ENCODE assay signal across 17 cellular contexts in genomic region chr17:14448816-14449215, GRCh38.
DNase-seq lines count a peak whose midpoint lies in the region; ATAC-seq and TF ChIP-seq lines count a peak whose summit lies in the region.
"Had no signal": no experiment of that assay in that cellular context is flagged by ENCODE, and none has a peak within 500 bp of the region (broad histone marks: within the 10 kb centered on the region; RNA-seq: fewer than 3 reads in every experiment).

No MANE protein-coding gene starts in this region.

- no peak overlapping the region for H2BK120ac ChIP-seq in mesenchymal stem cell (ENCODE audit: low read depth, low read length)

- H3K27ac ChIP-seq in BLaER1 (peak overlapping the region; percentile 85), mesenchymal stem cell (ENCODE audit: low read length, poor library complexity, severe bottlenecking) (no peak overlapping the region)
- H3K27ac ChIP-seq: C4-2B had no signal

- 25% methylated on average over 2 of the region's 2 CpGs for WGBS in mesenchymal stem cell

- no peak overlapping the region for H2BK15ac ChIP-seq in mesenchymal stem cell (ENCODE audit: low read depth, poor library complexity, severe bottlenecking)

- H3K79me1 ChIP-seq in mesenchymal stem cell (replicated peaks; ENCODE audit: low read length, poor library complexity, severe bottlenecking) = no peaks in the 10 kb centered on the region

- TF ChIP-seq CTCF in LNCaP clone FGC (IDR thresholded peaks at IDR 0.05; ENCODE audit: control insufficient read depth, extremely low read depth, insufficient read depth) (no peak), natural killer cell (IDR thresholded peaks at IDR 0.05) (no peak)

- no peak overlapping the region for H4K91ac ChIP-seq in mesenchymal stem cell (ENCODE audit: low read length)

- intact Hi-C loops in natural killer cell (cut with micrococcal nuclease) = no loop called here

- no peak overlapping the region for H2AFZ ChIP-seq in mesenchymal stem cell (ENCODE audit: low read depth, low read length)

- DNase-seq in LNCaP clone FGC (ENCODE audit: low read depth) = peak; percentile 49
- peak; percentile 61 for DNase-seq in mesenchymal stem cell
- DNase-seq in smooth muscle cell of the brain vasculature (ENCODE audit: low read depth, low spot score) = peak; percentile 2
- DNase-seq in natural killer cell = no peak
- no peak for DNase-seq in HT-29 (ENCODE audit: low spot score)
- no peak for DNase-seq in H7
- DNase-seq: 8988T; CD4-positive, alpha-beta T cell; DMS153; DMS79; GDM1; GOT3; HCEC 1CT had no signal

- peak overlapping the region; percentile 38 to 85 for H2BK12ac ChIP-seq in mesenchymal stem cell (ENCODE audit: low read length in 2 of 2)

- no peak for ATAC-seq in natural killer cell
- ATAC-seq: K562 had no signal

- peak overlapping the region; percentile 87 for H3K4me2 ChIP-seq in BLaER1
- no peak overlapping the region for H3K4me2 ChIP-seq in mesenchymal stem cell (ENCODE audit: low read length, poor library complexity, severe bottlenecking)

- no peaks in the 10 kb centered on the region for H3K36me3 Mint-ChIP-seq in natural killer cell

- H3K4me3 Mint-ChIP-seq in natural killer cell = no peak overlapping the region
- H3K4me3 Mint-ChIP-seq: B cell; CD4-positive, alpha-beta T cell had no signal

- H3K4me1 Mint-ChIP-seq in natural killer cell = peaks cover 16 to 18% of the 10 kb centered on the region in 2 donors

- H3K27me3 Mint-ChIP-seq in natural killer cell (ENCODE audit: low read depth in 2 of 2) = peaks cover 7 to 14% of the 10 kb centered on the region in 2 donors
- H3K27me3 Mint-ChIP-seq: CD4-positive, alpha-beta T cell had no signal

- peaks cover 94% of the 10 kb centered on the region for H3K4me1 ChIP-seq in BLaER1
- no peaks in the 10 kb centered on the region for H3K4me1 ChIP-seq in mesenchymal stem cell (ENCODE audit: control insufficient read depth, insufficient read depth, low read depth, low read length)

- H3K9me3 Mint-ChIP-seq in natural killer cell = no peaks in the 10 kb centered on the region
- H3K9me3 Mint-ChIP-seq: CD4-positive, alpha-beta T cell had no signal

- no peaks in the 10 kb centered on the region for H3K36me3 ChIP-seq in BLaER1
- H3K36me3 ChIP-seq in mesenchymal stem cell (ENCODE audit: control insufficient read depth in 1 of 2, insufficient read depth in 2 of 2, low read depth in 1 of 2, low read length in 2 of 2) = no peaks in the 10 kb centered on the region
- H3K36me3 ChIP-seq in H7 (replicated peaks; ENCODE audit: control insufficient read depth, insufficient read depth, low read length) = no peaks in the 10 kb centered on the region

- no peak overlapping the region for H3K23ac ChIP-seq in mesenchymal stem cell (ENCODE audit: low read length in 2 of 2)

- H3K14ac ChIP-seq in mesenchymal stem cell (ENCODE audit: low read length in 2 of 2) = no peak overlapping the region

- H3K9me3 ChIP-seq in BLaER1 (0 out of 2 replicates have a peak, but pooled peaks cover 10% of the 10 kb centered on the region), mesenchymal stem cell (ENCODE audit: control insufficient read depth, low read length) (no peaks in the 10 kb centered on the region)

- no peak overlapping the region for H2AK5ac ChIP-seq in mesenchymal stem cell (ENCODE audit: low read length, severe bottlenecking)

- H3K27me3 ChIP-seq in BLaER1 (no peaks in the 10 kb centered on the region), mesenchymal stem cell (ENCODE audit: control insufficient read depth in 1 of 2, insufficient read depth in 1 of 2, low read length in 2 of 2) (peaks cover 6 to 13% of the 10 kb centered on the region in 2 experiments), H7 (ENCODE audit: control insufficient read depth, insufficient read depth, low read length) (no peaks in the 10 kb centered on the region)

- peak overlapping the region; percentile 19 for H4K8ac ChIP-seq in mesenchymal stem cell (ENCODE audit: low read length)

- H3K4me3 ChIP-seq in BLaER1 (no peak overlapping the region), LNCaP clone FGC (ENCODE audit: low read depth, low read length) (no peak overlapping the region), mesenchymal stem cell (ENCODE audit: insufficient read depth in 1 of 2, low read depth in 1 of 2, low read length in 2 of 2) (no peak overlapping the region), H7 (ENCODE audit: insufficient read depth, low read depth, low read length) (no peak overlapping the region)
- H3K4me3 ChIP-seq: K562 had no signal

- H3K4ac ChIP-seq in mesenchymal stem cell (ENCODE audit: low read depth in 1 of 2, low read length in 2 of 2) = peak overlapping the region in 1 of 2 experiments; percentile 5

- no peak overlapping the region for H2BK5ac ChIP-seq in mesenchymal stem cell (ENCODE audit: low read depth, low read length, poor library complexity, severe bottlenecking)

- peak overlapping the region; percentile 2 to 79 for H3K18ac ChIP-seq in mesenchymal stem cell (ENCODE audit: low read depth in 1 of 2, low read length in 2 of 2)

- H3K27ac Mint-ChIP-seq in natural killer cell = no peak overlapping the region
- H3K27ac Mint-ChIP-seq: B cell; CD4-positive, alpha-beta T cell had no signal

- no peaks in the 10 kb centered on the region for H4K20me1 ChIP-seq in BLaER1

- H3K9ac ChIP-seq in BLaER1 (no peak overlapping the region; the same call in 1 of the 2 replicates), mesenchymal stem cell (ENCODE audit: low read length) (no peak overlapping the region)

Comparison
In these comparisons a context has a peak if more than half of its experiments do, and no peak if none do; other contexts are left out.
1. DNase-seq: peak in LNCaP clone FGC (single experiment), mesenchymal stem cell (single experiment) and smooth muscle cell of the brain vasculature (single experiment); none in natural killer cell (single experiment), HT-29 (single experiment) and H7 (single experiment).